ENCODE assay signal across 8 cellular contexts in genomic region chrX:73562458-73562857, GRCh38. TPM values are rescaled to one million over a fixed set of nuclear protein-coding genes. Genes with fewer than 3 reads are reported as not detected.
DNase-seq lines count a peak whose midpoint lies in the region; FAIRE-seq and TF ChIP-seq lines count a peak whose summit lies in the region.

No MANE protein-coding gene starts in this region.

- H3K27ac ChIP-seq in C4-2B (peak overlapping the region; percentile 77), substantia nigra (ENCODE audit: low read depth, low read length, poor library complexity, severe bottlenecking) (peak overlapping the region; percentile 84)

- intact Hi-C loops in activated CD4-positive, alpha-beta memory T cell treated with anti-CD3 and anti-CD28 coated beads for 36 hours (cut with micrococcal nuclease) = loop anchor here (2.0 kb wide), 1 partner anchor 730 kb away; no protein-coding TSS in a partner anchor

- no peaks in the 10 kb centered on the region for H3K27me3 ChIP-seq in H7 (ENCODE audit: control insufficient read depth, insufficient read depth, low read length)
- H3K27me3 ChIP-seq in iPS-15b (ENCODE audit: control insufficient read depth, insufficient read depth, low read length) = no peaks in the 10 kb centered on the region

- POLR2A ChIA-PET in activated CD4-positive, alpha-beta memory T cell treated with anti-CD3 and anti-CD28 coated beads for 36 hours (lab: Charles Lee) = no interaction called here

- TF ChIP-seq CTCF in C4-2B (conservative IDR thresholded peaks at IDR 0.05) = no peak

- H3K9me3 Mint-ChIP-seq in activated CD4-positive, alpha-beta memory T cell treated with anti-CD3 and anti-CD28 coated beads for 36 hours = no peaks in the 10 kb centered on the region

- H3K4me1 Mint-ChIP-seq in activated CD4-positive, alpha-beta memory T cell treated with anti-CD3 and anti-CD28 coated beads for 36 hours (ENCODE audit: low read depth) = peaks cover 15% of the 10 kb centered on the region

- H3K36me3 Mint-ChIP-seq in activated CD4-positive, alpha-beta memory T cell treated with anti-CD3 and anti-CD28 coated beads for 36 hours = peaks cover 3% of the 10 kb centered on the region

- H3K4me1 ChIP-seq in iPS-15b (ENCODE audit: control insufficient read depth, insufficient read depth, low read length) = peaks cover 2% of the 10 kb centered on the region

- peak overlapping the region; percentile 94 for H3K27ac Mint-ChIP-seq in activated CD4-positive, alpha-beta memory T cell treated with anti-CD3 and anti-CD28 coated beads for 36 hours

- H3K9ac ChIP-seq in iPS-15b (ENCODE audit: low read depth, low read length) = peak overlapping the region; percentile 49

- no peak for FAIRE-seq in GM19239 (lab: Jason Lieb, UNC)

- CTCF ChIA-PET in activated CD4-positive, alpha-beta memory T cell treated with anti-CD3 and anti-CD28 coated beads for 36 hours (lab: Charles Lee) = no interaction called here

- no peaks in the 10 kb centered on the region for H3K27me3 Mint-ChIP-seq in activated CD4-positive, alpha-beta memory T cell treated with anti-CD3 and anti-CD28 coated beads for 36 hours

- no peaks in the 10 kb centered on the region for H3K9me3 ChIP-seq in iPS-15b (ENCODE audit: control insufficient read depth, insufficient read depth, low read length)

- H3K36me3 ChIP-seq in H7 (replicated peaks; ENCODE audit: control insufficient read depth, insufficient read depth, low read length) (no peaks in the 10 kb centered on the region), iPS-15b (ENCODE audit: control insufficient read depth, insufficient read depth, low read length) (no peaks in the 10 kb centered on the region)

- H3K4me3 ChIP-seq in H7 (ENCODE audit: insufficient read depth, low read depth, low read length) (peak overlapping the region; percentile 58), iPS-15b (ENCODE audit: low read depth, low read length) (peak overlapping the region; percentile 81)

- DNase-seq in H7 (no peak), substantia nigra (lab: John Stamatoyannopoulos, UW) (no peak), NCI-H187 treated with DMSO at 0.1 percent for 48 hours (lab: John Stamatoyannopoulos, UW) (no peak), retina (no peak), GM19239 (ENCODE audit: insufficient read length, low spot score) (no peak)
- no peak for DNase-seq in activated CD4-positive, alpha-beta memory T cell treated with anti-CD3 and anti-CD28 coated beads for 36 hours

- H3K4me3 Mint-ChIP-seq in activated CD4-positive, alpha-beta memory T cell treated with anti-CD3 and anti-CD28 coated beads for 36 hours = peak overlapping the region; percentile 90

RNA-seq across cellular contexts. Expression of gene CHIC1, which starts 0.5 kb away (rescaled TPM):
- total RNA-seq in H7 (2014; rRNA removed; shearing (Covaris generic)) = 9.6 and 9.9 TPM in 2 replicates
- 1 to 10 TPM; 3.6 to 3.8 TPM for total RNA-seq in activated CD4-positive, alpha-beta memory T cell treated with anti-CD3 and anti-CD28 coated beads for 36 hours
